29 cellular contexts compared by ENCODE assay signal in the genomic region with DNA sequence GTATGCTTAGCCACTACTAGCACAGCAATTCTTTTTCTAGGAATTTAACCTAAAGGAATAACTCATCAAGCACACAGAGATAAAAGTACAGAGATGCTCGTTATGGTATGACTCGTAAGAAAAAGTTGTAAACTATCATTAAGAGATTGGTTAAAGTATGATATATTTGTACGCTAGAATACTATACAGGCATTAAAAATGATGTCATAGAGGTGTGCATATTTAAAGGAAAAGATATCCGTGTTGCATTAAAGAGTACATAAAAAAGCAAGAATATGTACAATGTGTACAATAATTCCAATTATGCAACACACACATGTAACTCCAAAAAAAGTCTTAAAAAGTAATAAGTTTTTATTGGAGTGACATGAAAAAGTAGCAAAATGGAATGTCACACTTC. TPM values are rescaled to one million over a fixed set of nuclear protein-coding genes. Genes with fewer than 3 reads are reported as not detected.
"Had no signal": no experiment of that assay in that cellular context is flagged by ENCODE, and none has a peak within 500 bp of the region (broad histone marks: within the 10 kb centered on the region; RNA-seq: fewer than 3 reads in every experiment).

No MANE protein-coding gene starts in this region.

- H3K9me3 ChIP-seq: colonic mucosa, esophagus muscularis mucosa, esophagus squamous epithelium, gastrocnemius medialis, gastroesophageal sphincter, heart left ventricle had no signal

- H3K9me3 Mint-ChIP-seq: dendritic cell treated with granulocyte-macrophage colony-stimulating factor and Interleukin-4, amounts not matched to agents 40 ng/mL and 50 ng/mL, for 4 days; endodermal cell had no signal

- H3K4me1 Mint-ChIP-seq: endodermal cell had no signal

- FAIRE-seq: colon, endometrium, endothelial cell of umbilical vein, frontal cortex had no signal

- ATAC-seq: effector memory CD8-positive, alpha-beta T cell; esophagus mucosa; foreskin keratinocyte; gastrocnemius medialis; gastroesophageal sphincter; heart left ventricle; heart right ventricle had no signal

- H3K4me3 ChIP-seq: colonic mucosa, coronary artery, dorsolateral prefrontal cortex, esophagus muscularis mucosa, esophagus squamous epithelium, gastrocnemius medialis, gastroesophageal sphincter, heart left ventricle, heart right ventricle had no signal

- H3K27ac Mint-ChIP-seq: dendritic cell treated with granulocyte-macrophage colony-stimulating factor and Interleukin-4, amounts not matched to agents 40 ng/mL and 50 ng/mL, for 4 days; effector memory CD8-positive, alpha-beta T cell; endodermal cell had no signal

- DNase-seq: colonic mucosa; cortex of kidney; dermis blood vessel endothelial cell; dorsolateral prefrontal cortex; effector CD4-positive, alpha-beta T cell; effector CD8-positive, alpha-beta T cell; effector memory CD4-positive, alpha-beta T cell; effector memory CD8-positive, alpha-beta T cell; endodermal cell; erythroblast; esophagus squamous epithelium; foreskin fibroblast; foreskin keratinocyte; foreskin melanocyte; gastrocnemius medialis; glutamatergic neuron; head of caudate nucleus; heart left ventricle; heart right ventricle had no signal

- H3K4me3 Mint-ChIP-seq: dendritic cell treated with granulocyte-macrophage colony-stimulating factor and Interleukin-4, amounts not matched to agents 40 ng/mL and 50 ng/mL, for 4 days; effector memory CD8-positive, alpha-beta T cell; endodermal cell had no signal

- H3K4me1 ChIP-seq: colonic mucosa, esophagus muscularis mucosa, gastrocnemius medialis, gastroesophageal sphincter had no signal

- H3K27ac ChIP-seq: colonic mucosa, coronary artery, dorsolateral prefrontal cortex, epithelial cell of prostate, esophagus muscularis mucosa, esophagus squamous epithelium, foreskin keratinocyte, gastrocnemius medialis, gastroesophageal sphincter, heart left ventricle, heart right ventricle had no signal

- H3K36me3 ChIP-seq: colonic mucosa, esophagus muscularis mucosa, esophagus squamous epithelium, gastrocnemius medialis, gastroesophageal sphincter, heart left ventricle, heart right ventricle had no signal

- H3K27me3 ChIP-seq: colonic mucosa, gastrocnemius medialis, gastroesophageal sphincter, heart left ventricle, heart right ventricle had no signal

- H3K27me3 Mint-ChIP-seq: effector memory CD8-positive, alpha-beta T cell had no signal

RNA-seq across cellular contexts. Expression of a gene that starts 54.5 kb away (rescaled TPM):
- total RNA-seq: dermis blood vessel endothelial cell, endothelial cell of umbilical vein had no signal
- polyA plus RNA-seq: foreskin keratinocyte had no signal
